ENCODE assay signal across 1 cellular context in genomic region chr11:114586797-114587196, GRCh38.
TF ChIP-seq lines count a peak whose summit lies in the region.

No MANE protein-coding gene starts in this region.

TF ChIP-seq in GM23338, 12 proteins besides CTCF, POLR2A, EP300 and RAD21:
- TF ChIP-seq ZNF462 (CRISPR knock-in tag; IDR thresholded peaks at IDR 0.05) (no peak), EZH2phosphoT487 (IDR thresholded peaks at IDR 0.05; ENCODE audit: unreplicated experiment) (no peak), ZNF114 (CRISPR knock-in tag; IDR thresholded peaks at IDR 0.05) (no peak), CREB1 (CRISPR knock-in tag; IDR thresholded peaks at IDR 0.05; ENCODE audit: low read depth) (no peak), STAT1 (IDR thresholded peaks at IDR 0.05; ENCODE audit: unreplicated experiment) (no peak), NANOG (IDR thresholded peaks at IDR 0.05; ENCODE audit: borderline replicate concordance) (no peak), JUNB (IDR thresholded peaks at IDR 0.05; ENCODE audit: unreplicated experiment) (no peak), POLR2AphosphoS5 (IDR thresholded peaks at IDR 0.05; ENCODE audit: low read depth) (no peak), ETS1 (IDR thresholded peaks at IDR 0.05) (no peak), EZH2 (IDR thresholded peaks at IDR 0.05; ENCODE audit: low read depth, unreplicated experiment) (no peak), REST (IDR thresholded peaks at IDR 0.05; ENCODE audit: unreplicated experiment) (no peak)
